11 cellular contexts compared by ENCODE assay signal in genomic region chr13:112767506-112768471, GRCh38.
DNase-seq lines count a peak whose midpoint lies in the region; ATAC-seq and TF ChIP-seq lines count a peak whose summit lies in the region.
"Had no signal": no experiment of that assay in that cellular context is flagged by ENCODE, and none has a peak within 500 bp of the region (broad histone marks: within the 10 kb centered on the region; RNA-seq: fewer than 3 reads in every experiment).

No MANE protein-coding gene starts in this region.

- H3K36me3 Mint-ChIP-seq in H9 (ENCODE audit: insufficient read depth in 1 of 3, low read depth in 3 of 3) (peaks cover 0 to 4% (median 2%) of the 10 kb centered on the region in 3 experiments; a peak in 2 of 7 replicates), neural crest cell (ENCODE audit: low read depth) (no peaks in the 10 kb centered on the region)

- H2BK15ac ChIP-seq in H9 (ENCODE audit: low read depth, low read length) = no peak overlapping the region

- H4K20me1 ChIP-seq in H9 (ENCODE audit: control insufficient read depth, insufficient read depth, insufficient read length) = no peaks in the 10 kb centered on the region

- DNase-seq in DMS53 (lab: John Stamatoyannopoulos, UW) = peak; percentile 5
- no peak for DNase-seq in DMS53 treated with DMSO at 0.1 percent for 48 hours (lab: John Stamatoyannopoulos, UW; ENCODE audit: unreplicated experiment)
- DNase-seq in H9 = no peak
- peak; percentile 44 for DNase-seq in SIG-M5 (lab: John Stamatoyannopoulos, UW)
- no peak for DNase-seq in neural crest cell (ENCODE audit: low read depth, low spot score)
- DNase-seq in spleen = no peak
- DNase-seq in stimulated activated CD4-positive, alpha-beta T cell treated with anti-CD3 and anti-CD28 coated beads, Interleukin-4, amount 100 ng/mL, for 4 hours = no peak
- DNase-seq: colonic mucosa had no signal

- H3K9me3 Mint-ChIP-seq in H9 (no peaks in the 10 kb centered on the region), neural crest cell (no peaks in the 10 kb centered on the region)

- no peaks in the 10 kb centered on the region for H3K79me1 ChIP-seq in H9 (ENCODE audit: insufficient read depth, low read depth, low read length, poor library complexity, severe bottlenecking)

- H3K4ac ChIP-seq in H9 (ENCODE audit: low read depth, low read length) = no peak overlapping the region

- TF ChIP-seq CTCF in H9 (conservative IDR thresholded peaks at IDR 0.05) = no peak
- TF ChIP-seq CTCF in neural crest cell (conservative IDR thresholded peaks at IDR 0.05) = no peak
- TF ChIP-seq CTCF in spleen (IDR thresholded peaks at IDR 0.05 in 8 of 11, conservative IDR thresholded peaks at IDR 0.05 in 3 of 11) = no peak

- H3K4me2 ChIP-seq in H9 (ENCODE audit: insufficient read depth, insufficient read length, low read length) = no peak overlapping the region

- H3K18ac ChIP-seq in H9 (ENCODE audit: insufficient read length, low read depth, low read length) = no peak overlapping the region

- H3K36me3 ChIP-seq in spleen = peaks cover 0 to 23% (median 0%) of the 10 kb centered on the region in 6 donors
- H3K36me3 ChIP-seq: colonic mucosa had no signal

- H3K9me3 ChIP-seq in H9 (ENCODE audit: control insufficient read depth, low read depth, low read length) (no peaks in the 10 kb centered on the region), spleen (no peaks in the 10 kb centered on the region)
- H3K9me3 ChIP-seq: colonic mucosa had no signal

- peak overlapping the region in 1 of 8 donors; percentile 45 for H3K4me3 ChIP-seq in spleen
- H3K4me3 ChIP-seq: colonic mucosa had no signal

- H4K91ac ChIP-seq in H9 (ENCODE audit: insufficient read length, low read depth, low read length) = no peak overlapping the region

- H3K27me3 Mint-ChIP-seq in H9 (ENCODE audit: low read depth) (no peaks in the 10 kb centered on the region; the same call in 1 of the 2 replicates), neural crest cell (ENCODE audit: low read depth) (no peaks in the 10 kb centered on the region)

- no peak overlapping the region for H3K14ac ChIP-seq in H9 (ENCODE audit: insufficient read depth, low read length)

- no peaks in the 10 kb centered on the region; the same call in 1 of the 2 replicates for H3K79me2 ChIP-seq in H9 (ENCODE audit: insufficient read depth, low read length)

- H2AK5ac ChIP-seq in H9 (ENCODE audit: insufficient read length, low read length) = no peak overlapping the region

- no peak overlapping the region for H4K8ac ChIP-seq in H9 (replicated peaks; ENCODE audit: insufficient read length, low read depth, low read length)

- no peak overlapping the region for H2BK20ac ChIP-seq in H9 (ENCODE audit: low read depth, low read length, poor library complexity, severe bottlenecking)

- H3K4me3 Mint-ChIP-seq in H9 = no peak overlapping the region
- no peak overlapping the region for H3K4me3 Mint-ChIP-seq in neural crest cell

- peaks cover 34 to 58% of the 10 kb centered on the region in 2 experiments for H3K4me1 Mint-ChIP-seq in H9
- peaks cover 21% of the 10 kb centered on the region for H3K4me1 Mint-ChIP-seq in neural crest cell

- no peak overlapping the region for H3K9ac ChIP-seq in H9 (ENCODE audit: extremely low read depth, insufficient read length, low read length)

- no peaks in the 10 kb centered on the region for H3K23me2 ChIP-seq in H9 (ENCODE audit: insufficient read length, low read depth, low read length, poor library complexity, severe bottlenecking)

- H2BK5ac ChIP-seq in H9 (ENCODE audit: insufficient read length, low read length) = no peak overlapping the region

- H3K27me3 ChIP-seq in H9 (ENCODE audit: insufficient read depth, low read length) (no peaks in the 10 kb centered on the region), spleen (replicated peaks in 1 of 7) (no peaks in the 10 kb centered on the region)
- H3K27me3 ChIP-seq: colonic mucosa had no signal

- no peak for TF ChIP-seq POLR2A in spleen (IDR thresholded peaks at IDR 0.05)

- H2BK120ac ChIP-seq in H9 (ENCODE audit: low read depth, low read length, poor library complexity, severe bottlenecking) = no peak overlapping the region

- H2AFZ ChIP-seq in H9 (ENCODE audit: low read length) = no peak overlapping the region

- intact Hi-C loops in spleen (cut with DNase I; ENCODE audit: low total_unique reads) = no loop called here

- no peak for ATAC-seq in HG02840 (IDR thresholded peaks at IDR 0.05; ENCODE audit: low FRiP score, unreplicated experiment)

- no CpG with 5 or more reads among the region's 34 CpGs for WGBS in H9 (ENCODE audit: extremely low coverage, insufficient read length, low lambda C conversion rate)
- WGBS in spleen, 5 donors = 63 to 75% (median 64%) methylated on average over 33 to 34 of the region's 34 CpGs

- H3K23ac ChIP-seq in H9 (ENCODE audit: insufficient read length, low read depth, low read length) = no peak overlapping the region

- no peak overlapping the region for H3K56ac ChIP-seq in H9 (ENCODE audit: insufficient read length, low read depth, low read length)

- H2BK12ac ChIP-seq in H9 (ENCODE audit: insufficient read length, low read depth, low read length) = no peak overlapping the region

- no peak overlapping the region for H3T11ph ChIP-seq in H9 (ENCODE audit: low read length)

- H3K4me1 ChIP-seq in H9 (ENCODE audit: insufficient read depth, low read length) = 0 out of 2 replicates have a peak, but pooled peaks cover 3% of the 10 kb centered on the region
- peaks cover 16 to 45% (median 25%) of the 10 kb centered on the region in 6 donors for H3K4me1 ChIP-seq in spleen

- H3K27ac ChIP-seq in H9 (ENCODE audit: insufficient read length, low read depth, low read length) (no peak overlapping the region), spleen (peak overlapping the region in 2 of 8 donors; percentile 36 to 53)
- H3K27ac ChIP-seq: 22Rv1, colonic mucosa, HL-60 had no signal

- H3K27ac Mint-ChIP-seq in H9 = peak overlapping the region; percentile 66 to 79 (median 76)
- H3K27ac Mint-ChIP-seq in neural crest cell (ENCODE audit: unreplicated experiment) = peak overlapping the region; percentile 91

- H4K5ac ChIP-seq in H9 (ENCODE audit: insufficient read length, low read depth, low read length) = no peak overlapping the region

Comparison
In these comparisons a context has a peak if more than half of its experiments do, and no peak if none do; other contexts are left out.
1. DNase-seq: peak in DMS53 (single experiment) and SIG-M5 (single experiment); none in DMS53 treated with DMSO at 0.1 percent for 48 hours (single experiment), H9 (single experiment), neural crest cell (single experiment), spleen (single experiment) and stimulated activated CD4-positive, alpha-beta T cell treated with anti-CD3 and anti-CD28 coated beads, Interleukin-4, amount 100 ng/mL, for 4 hours (0 of 2).